Comparison of ENCODE assay signal across 1 cellular context in the genomic region with DNA sequence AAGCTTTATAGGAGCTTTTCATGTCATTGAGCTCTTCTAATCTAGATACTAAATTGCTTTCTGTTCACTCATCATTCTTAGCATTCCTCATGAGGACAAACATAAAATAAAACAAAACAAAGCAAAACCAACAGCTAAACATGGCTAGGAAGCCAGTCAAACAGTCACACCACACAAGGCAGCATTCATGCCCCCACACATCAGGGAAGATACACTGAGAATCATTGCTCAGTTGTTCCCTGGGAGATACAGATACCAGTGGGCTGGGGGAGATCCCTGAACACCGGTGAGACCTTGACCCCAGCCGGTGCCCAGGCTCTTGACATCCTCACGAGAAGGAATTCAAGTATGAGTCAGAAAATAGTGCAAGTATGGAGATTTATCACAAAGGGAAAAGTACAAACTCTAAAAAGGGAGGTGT.
A peak's percentile ranks its signal among the peaks of the same experiment; 100 is the strongest.
TF ChIP-seq lines count a peak whose summit lies in the region.

No MANE protein-coding gene starts in this region.

TF ChIP-seq in HepG2, 621 proteins besides CTCF, POLR2A, EP300 and RAD21 (continued from another document and continues in another):
- TF ChIP-seq, protein P1, sequence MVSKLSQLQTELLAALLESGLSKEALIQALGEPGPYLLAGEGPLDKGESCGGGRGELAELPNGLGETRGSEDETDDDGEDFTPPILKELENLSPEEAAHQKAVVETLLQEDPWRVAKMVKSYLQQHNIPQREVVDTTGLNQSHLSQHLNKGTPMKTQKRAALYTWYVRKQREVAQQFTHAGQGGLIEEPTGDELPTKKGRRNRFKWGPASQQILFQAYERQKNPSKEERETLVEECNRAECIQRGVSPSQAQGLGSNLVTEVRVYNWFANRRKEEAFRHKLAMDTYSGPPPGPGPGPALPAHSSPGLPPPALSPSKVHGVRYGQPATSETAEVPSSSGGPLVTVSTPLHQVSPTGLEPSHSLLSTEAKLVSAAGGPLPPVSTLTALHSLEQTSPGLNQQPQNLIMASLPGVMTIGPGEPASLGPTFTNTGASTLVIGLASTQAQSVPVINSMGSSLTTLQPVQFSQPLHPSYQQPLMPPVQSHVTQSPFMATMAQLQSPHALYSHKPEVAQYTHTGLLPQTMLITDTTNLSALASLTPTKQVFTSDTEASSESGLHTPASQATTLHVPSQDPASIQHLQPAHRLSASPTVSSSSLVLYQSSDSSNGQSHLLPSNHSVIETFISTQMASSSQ (IDR thresholded peaks at IDR 0.05; ENCODE audit: low read depth) = no peak
- TF ChIP-seq, protein P1 (CRISPR knock-in tag; IDR thresholded peaks at IDR 0.05; ENCODE audit: borderline replicate concordance) = no peak
- TF ChIP-seq ZFP37 (CRISPR knock-in tag; IDR thresholded peaks at IDR 0.05; ENCODE audit: borderline replicate concordance) (no peak), ZNF274 (CRISPR knock-in tag; IDR thresholded peaks at IDR 0.05) (no peak), TEAD3 (CRISPR knock-in tag; optimal IDR thresholded peaks at IDR 0.05; ENCODE audit: borderline replicate concordance) (peak; percentile 81), ZNF34 (CRISPR knock-in tag; IDR thresholded peaks at IDR 0.05; ENCODE audit: borderline replicate concordance) (no peak), NFIC (IDR thresholded peaks at IDR 0.05; ENCODE audit: low read length) (0 out of 2 replicates have a peak, but pooled peaks have one; percentile 47), ZFP90 (CRISPR knock-in tag; IDR thresholded peaks at IDR 0.05; ENCODE audit: borderline replicate concordance) (no peak), HOXA5 (CRISPR knock-in tag; IDR thresholded peaks at IDR 0.05) (no peak), ZNF674 (CRISPR knock-in tag; IDR thresholded peaks at IDR 0.05; ENCODE audit: low read depth) (no peak), FOSL2 (CRISPR knock-in tag; IDR thresholded peaks at IDR 0.05) (peak; percentile 89), NR2F6 (IDR thresholded peaks at IDR 0.05) (peak; percentile 67), NR2F6 (CRISPR knock-in tag; IDR thresholded peaks at IDR 0.05) (peak; percentile 81), SOX13 (IDR thresholded peaks at IDR 0.05) (no peak), SOX13 (CRISPR knock-in tag; conservative IDR thresholded peaks at IDR 0.05 in 1 of 2, IDR thresholded peaks at IDR 0.05 in 1 of 2) (peak in 1 of 2 experiments; percentile 74; a peak in 1 of 4 replicates), ATRX (CRISPR knock-in tag; IDR thresholded peaks at IDR 0.05; ENCODE audit: borderline replicate concordance) (no peak), ZNF761 (CRISPR knock-in tag; conservative IDR thresholded peaks at IDR 0.05) (no peak), ZFP36L1 (CRISPR knock-in tag; IDR thresholded peaks at IDR 0.05) (no peak), GLI4 (CRISPR knock-in tag; IDR thresholded peaks at IDR 0.05; ENCODE audit: borderline replicate concordance) (no peak), SMC3 (IDR thresholded peaks at IDR 0.05; ENCODE audit: low read length) (peak; percentile 35; the same call in 1 of the 2 replicates), HMG20A (CRISPR knock-in tag; IDR thresholded peaks at IDR 0.05; ENCODE audit: borderline replicate concordance) (peak; percentile 82), KLF11 (CRISPR knock-in tag; IDR thresholded peaks at IDR 0.05) (no peak), ZNF292 (CRISPR knock-in tag; IDR thresholded peaks at IDR 0.05; ENCODE audit: borderline replicate concordance, low read depth) (no peak), BCL6 (CRISPR knock-in tag; IDR thresholded peaks at IDR 0.05) (0 out of 2 replicates have a peak, but pooled peaks have one; percentile 26), ZNF841 (CRISPR knock-in tag; IDR thresholded peaks at IDR 0.05; ENCODE audit: borderline replicate concordance) (no peak), KLF16 (CRISPR knock-in tag; IDR thresholded peaks at IDR 0.05) (no peak), ZNF781 (CRISPR knock-in tag; IDR thresholded peaks at IDR 0.05; ENCODE audit: borderline replicate concordance, not compliant biosample characterization) (no peak), GFI1 (CRISPR knock-in tag; IDR thresholded peaks at IDR 0.05; ENCODE audit: borderline replicate concordance) (no peak), CBX5 (CRISPR knock-in tag; IDR thresholded peaks at IDR 0.05; ENCODE audit: borderline replicate concordance) (peak; percentile 74; the same call in 1 of the 2 replicates), CEBPB (IDR thresholded peaks at IDR 0.05; ENCODE audit: borderline replicate concordance, low read depth, low read length) (no peak), ZC3H13 (CRISPR knock-in tag; IDR thresholded peaks at IDR 0.05) (no peak), POLR2AphosphoS2 (IDR thresholded peaks at IDR 0.05; ENCODE audit: low read depth, low read length) (no peak), STAG1 (CRISPR knock-in tag; IDR thresholded peaks at IDR 0.05) (0 out of 2 replicates have a peak, but pooled peaks have one; percentile 2), ZKSCAN8 (CRISPR knock-in tag; IDR thresholded peaks at IDR 0.05; ENCODE audit: borderline replicate concordance) (peak; percentile 39; the same call in 1 of the 2 replicates), MLLT10 (CRISPR knock-in tag; IDR thresholded peaks at IDR 0.05) (no peak), KAT8 (CRISPR knock-in tag; IDR thresholded peaks at IDR 0.05) (no peak; the same call in 1 of the 2 replicates), HIVEP1 (CRISPR knock-in tag; IDR thresholded peaks at IDR 0.05) (no peak)
- TF ChIP-seq, protein P2, sequence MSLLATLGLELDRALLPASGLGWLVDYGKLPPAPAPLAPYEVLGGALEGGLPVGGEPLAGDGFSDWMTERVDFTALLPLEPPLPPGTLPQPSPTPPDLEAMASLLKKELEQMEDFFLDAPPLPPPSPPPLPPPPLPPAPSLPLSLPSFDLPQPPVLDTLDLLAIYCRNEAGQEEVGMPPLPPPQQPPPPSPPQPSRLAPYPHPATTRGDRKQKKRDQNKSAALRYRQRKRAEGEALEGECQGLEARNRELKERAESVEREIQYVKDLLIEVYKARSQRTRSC (CRISPR knock-in tag; IDR thresholded peaks at IDR 0.05; ENCODE audit: low read depth) = no peak
- TF ChIP-seq, protein P3, sequence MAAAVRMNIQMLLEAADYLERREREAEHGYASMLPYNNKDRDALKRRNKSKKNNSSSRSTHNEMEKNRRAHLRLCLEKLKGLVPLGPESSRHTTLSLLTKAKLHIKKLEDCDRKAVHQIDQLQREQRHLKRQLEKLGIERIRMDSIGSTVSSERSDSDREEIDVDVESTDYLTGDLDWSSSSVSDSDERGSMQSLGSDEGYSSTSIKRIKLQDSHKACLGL (CRISPR knock-in tag; IDR thresholded peaks at IDR 0.05) = no peak
- TF ChIP-seq, protein P4, sequence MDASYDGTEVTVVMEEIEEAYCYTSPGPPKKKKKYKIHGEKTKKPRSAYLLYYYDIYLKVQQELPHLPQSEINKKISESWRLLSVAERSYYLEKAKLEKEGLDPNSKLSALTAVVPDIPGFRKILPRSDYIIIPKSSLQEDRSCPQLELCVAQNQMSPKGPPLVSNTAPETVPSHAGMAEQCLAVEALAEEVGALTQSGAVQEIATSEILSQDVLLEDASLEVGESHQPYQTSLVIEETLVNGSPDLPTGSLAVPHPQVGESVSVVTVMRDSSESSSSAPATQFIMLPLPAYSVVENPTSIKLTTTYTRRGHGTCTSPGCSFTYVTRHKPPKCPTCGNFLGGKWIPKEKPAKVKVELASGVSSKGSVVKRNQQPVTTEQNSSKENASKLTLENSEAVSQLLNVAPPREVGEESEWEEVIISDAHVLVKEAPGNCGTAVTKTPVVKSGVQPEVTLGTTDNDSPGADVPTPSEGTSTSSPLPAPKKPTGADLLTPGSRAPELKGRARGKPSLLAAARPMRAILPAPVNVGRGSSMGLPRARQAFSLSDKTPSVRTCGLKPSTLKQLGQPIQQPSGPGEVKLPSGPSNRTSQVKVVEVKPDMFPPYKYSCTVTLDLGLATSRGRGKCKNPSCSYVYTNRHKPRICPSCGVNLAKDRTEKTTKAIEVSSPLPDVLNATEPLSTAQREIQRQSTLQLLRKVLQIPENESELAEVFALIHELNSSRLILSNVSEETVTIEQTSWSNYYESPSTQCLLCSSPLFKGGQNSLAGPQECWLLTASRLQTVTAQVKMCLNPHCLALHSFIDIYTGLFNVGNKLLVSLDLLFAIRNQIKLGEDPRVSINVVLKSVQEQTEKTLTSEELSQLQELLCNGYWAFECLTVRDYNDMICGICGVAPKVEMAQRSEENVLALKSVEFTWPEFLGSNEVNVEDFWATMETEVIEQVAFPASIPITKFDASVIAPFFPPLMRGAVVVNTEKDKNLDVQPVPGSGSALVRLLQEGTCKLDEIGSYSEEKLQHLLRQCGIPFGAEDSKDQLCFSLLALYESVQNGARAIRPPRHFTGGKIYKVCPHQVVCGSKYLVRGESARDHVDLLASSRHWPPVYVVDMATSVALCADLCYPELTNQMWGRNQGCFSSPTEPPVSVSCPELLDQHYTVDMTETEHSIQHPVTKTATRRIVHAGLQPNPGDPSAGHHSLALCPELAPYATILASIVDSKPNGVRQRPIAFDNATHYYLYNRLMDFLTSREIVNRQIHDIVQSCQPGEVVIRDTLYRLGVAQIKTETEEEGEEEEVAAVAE (CRISPR knock-in tag; IDR thresholded peaks at IDR 0.05; ENCODE audit: borderline replicate concordance) = no peak
- TF ChIP-seq, protein P5, sequence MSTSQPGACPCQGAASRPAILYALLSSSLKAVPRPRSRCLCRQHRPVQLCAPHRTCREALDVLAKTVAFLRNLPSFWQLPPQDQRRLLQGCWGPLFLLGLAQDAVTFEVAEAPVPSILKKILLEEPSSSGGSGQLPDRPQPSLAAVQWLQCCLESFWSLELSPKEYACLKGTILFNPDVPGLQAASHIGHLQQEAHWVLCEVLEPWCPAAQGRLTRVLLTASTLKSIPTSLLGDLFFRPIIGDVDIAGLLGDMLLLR (CRISPR knock-in tag; IDR thresholded peaks at IDR 0.05) = no peak
- TF ChIP-seq, protein P6, sequence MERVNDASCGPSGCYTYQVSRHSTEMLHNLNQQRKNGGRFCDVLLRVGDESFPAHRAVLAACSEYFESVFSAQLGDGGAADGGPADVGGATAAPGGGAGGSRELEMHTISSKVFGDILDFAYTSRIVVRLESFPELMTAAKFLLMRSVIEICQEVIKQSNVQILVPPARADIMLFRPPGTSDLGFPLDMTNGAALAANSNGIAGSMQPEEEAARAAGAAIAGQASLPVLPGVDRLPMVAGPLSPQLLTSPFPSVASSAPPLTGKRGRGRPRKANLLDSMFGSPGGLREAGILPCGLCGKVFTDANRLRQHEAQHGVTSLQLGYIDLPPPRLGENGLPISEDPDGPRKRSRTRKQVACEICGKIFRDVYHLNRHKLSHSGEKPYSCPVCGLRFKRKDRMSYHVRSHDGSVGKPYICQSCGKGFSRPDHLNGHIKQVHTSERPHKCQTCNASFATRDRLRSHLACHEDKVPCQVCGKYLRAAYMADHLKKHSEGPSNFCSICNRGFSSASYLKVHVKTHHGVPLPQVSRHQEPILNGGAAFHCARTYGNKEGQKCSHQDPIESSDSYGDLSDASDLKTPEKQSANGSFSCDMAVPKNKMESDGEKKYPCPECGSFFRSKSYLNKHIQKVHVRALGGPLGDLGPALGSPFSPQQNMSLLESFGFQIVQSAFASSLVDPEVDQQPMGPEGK (CRISPR knock-in tag; IDR thresholded peaks at IDR 0.05) = peak; percentile 16; the same call in 1 of the 2 replicates
- TF ChIP-seq, protein P7, sequence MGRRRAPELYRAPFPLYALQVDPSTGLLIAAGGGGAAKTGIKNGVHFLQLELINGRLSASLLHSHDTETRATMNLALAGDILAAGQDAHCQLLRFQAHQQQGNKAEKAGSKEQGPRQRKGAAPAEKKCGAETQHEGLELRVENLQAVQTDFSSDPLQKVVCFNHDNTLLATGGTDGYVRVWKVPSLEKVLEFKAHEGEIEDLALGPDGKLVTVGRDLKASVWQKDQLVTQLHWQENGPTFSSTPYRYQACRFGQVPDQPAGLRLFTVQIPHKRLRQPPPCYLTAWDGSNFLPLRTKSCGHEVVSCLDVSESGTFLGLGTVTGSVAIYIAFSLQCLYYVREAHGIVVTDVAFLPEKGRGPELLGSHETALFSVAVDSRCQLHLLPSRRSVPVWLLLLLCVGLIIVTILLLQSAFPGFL (CRISPR knock-in tag; IDR thresholded peaks at IDR 0.05) = no peak
- TF ChIP-seq, protein P8, sequence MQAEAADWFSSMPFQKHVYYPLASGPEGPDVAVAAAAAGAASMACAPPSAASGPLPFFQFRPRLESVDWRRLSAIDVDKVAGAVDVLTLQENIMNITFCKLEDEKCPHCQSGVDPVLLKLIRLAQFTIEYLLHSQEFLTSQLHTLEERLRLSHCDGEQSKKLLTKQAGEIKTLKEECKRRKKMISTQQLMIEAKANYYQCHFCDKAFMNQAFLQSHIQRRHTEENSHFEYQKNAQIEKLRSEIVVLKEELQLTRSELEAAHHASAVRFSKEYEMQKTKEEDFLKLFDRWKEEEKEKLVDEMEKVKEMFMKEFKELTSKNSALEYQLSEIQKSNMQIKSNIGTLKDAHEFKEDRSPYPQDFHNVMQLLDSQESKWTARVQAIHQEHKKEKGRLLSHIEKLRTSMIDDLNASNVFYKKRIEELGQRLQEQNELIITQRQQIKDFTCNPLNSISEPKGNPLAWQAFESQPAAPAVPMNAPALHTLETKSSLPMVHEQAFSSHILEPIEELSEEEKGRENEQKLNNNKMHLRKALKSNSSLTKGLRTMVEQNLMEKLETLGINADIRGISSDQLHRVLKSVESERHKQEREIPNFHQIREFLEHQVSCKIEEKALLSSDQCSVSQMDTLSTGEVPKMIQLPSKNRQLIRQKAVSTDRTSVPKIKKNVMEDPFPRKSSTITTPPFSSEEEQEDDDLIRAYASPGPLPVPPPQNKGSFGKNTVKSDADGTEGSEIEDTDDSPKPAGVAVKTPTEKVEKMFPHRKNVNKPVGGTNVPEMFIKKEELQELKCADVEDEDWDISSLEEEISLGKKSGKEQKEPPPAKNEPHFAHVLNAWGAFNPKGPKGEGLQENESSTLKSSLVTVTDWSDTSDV (CRISPR knock-in tag; IDR thresholded peaks at IDR 0.05) = no peak
- TF ChIP-seq, protein P9, sequence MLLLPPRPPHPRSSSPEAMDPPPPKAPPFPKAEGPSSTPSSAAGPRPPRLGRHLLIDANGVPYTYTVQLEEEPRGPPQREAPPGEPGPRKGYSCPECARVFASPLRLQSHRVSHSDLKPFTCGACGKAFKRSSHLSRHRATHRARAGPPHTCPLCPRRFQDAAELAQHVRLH (CRISPR knock-in tag; IDR thresholded peaks at IDR 0.05; ENCODE audit: borderline replicate concordance, low read depth) = 0 out of 2 replicates have a peak, but pooled peaks have one; percentile 26
- TF ChIP-seq, protein P10, sequence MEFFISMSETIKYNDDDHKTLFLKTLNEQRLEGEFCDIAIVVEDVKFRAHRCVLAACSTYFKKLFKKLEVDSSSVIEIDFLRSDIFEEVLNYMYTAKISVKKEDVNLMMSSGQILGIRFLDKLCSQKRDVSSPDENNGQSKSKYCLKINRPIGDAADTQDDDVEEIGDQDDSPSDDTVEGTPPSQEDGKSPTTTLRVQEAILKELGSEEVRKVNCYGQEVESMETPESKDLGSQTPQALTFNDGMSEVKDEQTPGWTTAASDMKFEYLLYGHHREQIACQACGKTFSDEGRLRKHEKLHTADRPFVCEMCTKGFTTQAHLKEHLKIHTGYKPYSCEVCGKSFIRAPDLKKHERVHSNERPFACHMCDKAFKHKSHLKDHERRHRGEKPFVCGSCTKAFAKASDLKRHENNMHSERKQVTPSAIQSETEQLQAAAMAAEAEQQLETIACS (CRISPR knock-in tag; IDR thresholded peaks at IDR 0.05) = no peak
